Comparison of ENCODE assay signal across 12 cellular contexts in the genomic region with DNA sequence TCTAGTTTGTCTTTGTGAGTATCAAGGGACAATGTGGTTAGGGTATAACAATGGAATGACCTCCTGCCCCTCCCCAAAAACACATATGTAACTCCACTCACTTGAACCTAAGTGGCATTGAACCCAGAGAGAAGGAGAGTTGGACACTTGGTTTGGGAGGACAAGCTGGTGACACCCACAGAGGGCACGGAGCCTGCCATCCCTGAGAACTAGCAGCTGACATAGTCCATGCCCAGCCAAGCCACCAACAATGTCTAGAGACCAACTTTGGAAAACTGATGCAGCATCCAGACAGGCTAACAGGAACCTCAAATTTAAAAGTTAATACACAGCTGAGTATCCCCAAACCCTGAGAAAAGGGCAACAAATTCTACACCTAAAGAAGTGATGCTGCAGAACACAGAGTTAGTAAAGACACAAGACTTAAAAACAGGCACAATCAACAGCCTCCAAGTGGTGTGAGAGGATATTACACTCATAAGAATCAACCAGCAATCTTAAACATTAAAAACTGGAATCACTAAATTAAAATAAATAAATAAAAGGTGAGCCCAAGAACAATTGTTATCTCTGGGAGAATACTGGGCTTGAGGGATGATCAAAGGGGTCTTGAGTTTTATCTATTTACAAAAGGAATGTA. TPM values are rescaled to one million over a fixed set of nuclear protein-coding genes. Genes with fewer than 3 reads are reported as not detected.
DNase-seq lines count a peak whose midpoint lies in the region; ATAC-seq and TF ChIP-seq lines count a peak whose summit lies in the region.
"Had no signal": no experiment of that assay in that cellular context is flagged by ENCODE, and none has a peak within 500 bp of the region (broad histone marks: within the 10 kb centered on the region; RNA-seq: fewer than 3 reads in every experiment).

No MANE protein-coding gene starts in this region.

- TF ChIP-seq CTCF in AG09309 (IDR thresholded peaks at IDR 0.05; ENCODE audit: control insufficient read depth, insufficient read depth, low read depth, low read length, missing control alignments) (peak; percentile 36), GM12873 (IDR thresholded peaks at IDR 0.05; ENCODE audit: insufficient read depth, low read depth, low read length, missing control alignments) (peak; percentile 45), fibroblast of mammary gland (conservative IDR thresholded peaks at IDR 0.05; ENCODE audit: control insufficient read depth, insufficient read depth, low read depth, low read length) (peak; percentile 34)

- DNase-seq in AG09309 (ENCODE audit: low read depth) (no peak), RPMI7951 (ENCODE audit: low read depth) (peak; percentile 23), fibroblast of mammary gland (ENCODE audit: low read depth) (peak; percentile 30), GM19238 (ENCODE audit: insufficient read length, low spot score) (no peak)
- DNase-seq in stimulated activated CD4-positive, alpha-beta T cell treated with anti-CD3 and anti-CD28 coated beads, Interleukin-2, amount 100 ng/mL, for 48 hours = no peak
- DNase-seq: activated CD4-positive, alpha-beta memory T cell treated with anti-CD3 and anti-CD28 coated beads for 36 hours; GDM1; NCI-H526 treated with DMSO at 0.1 percent for 48 hours; substantia nigra had no signal

- ATAC-seq in HG03442 (IDR thresholded peaks at IDR 0.05; ENCODE audit: unreplicated experiment) = no peak
- no peak for ATAC-seq in HG02798 (IDR thresholded peaks at IDR 0.05; ENCODE audit: poor library complexity, unreplicated experiment)

- H3K4me3 ChIP-seq in AG09309 (ENCODE audit: control insufficient read depth, low read depth, low read length) (no peak overlapping the region), fibroblast of mammary gland (ENCODE audit: control insufficient read depth, low read depth, low read length) (no peak overlapping the region)

RNA-seq across cellular contexts. Expression of a gene that starts 27.2 kb away (rescaled TPM):
- 47.0 and 81.1 TPM in 2 replicates for total RNA-seq in RPMI7951 (2014; rRNA removed; shearing (Covaris generic))

Comparison
In these comparisons a context has a peak if more than half of its experiments do, and no peak if none do; other contexts are left out.
1. DNase-seq: peak in RPMI7951 (single experiment) and fibroblast of mammary gland (single experiment); none in AG09309 (single experiment), GM19238 (single experiment) and stimulated activated CD4-positive, alpha-beta T cell treated with anti-CD3 and anti-CD28 coated beads, Interleukin-2, amount 100 ng/mL, for 48 hours (0 of 2).
2. Peak in every context shown above with its lines, with median percentiles within 50 percentile points of each other: CTCF ChIP-seq.